In the genomic region with DNA sequence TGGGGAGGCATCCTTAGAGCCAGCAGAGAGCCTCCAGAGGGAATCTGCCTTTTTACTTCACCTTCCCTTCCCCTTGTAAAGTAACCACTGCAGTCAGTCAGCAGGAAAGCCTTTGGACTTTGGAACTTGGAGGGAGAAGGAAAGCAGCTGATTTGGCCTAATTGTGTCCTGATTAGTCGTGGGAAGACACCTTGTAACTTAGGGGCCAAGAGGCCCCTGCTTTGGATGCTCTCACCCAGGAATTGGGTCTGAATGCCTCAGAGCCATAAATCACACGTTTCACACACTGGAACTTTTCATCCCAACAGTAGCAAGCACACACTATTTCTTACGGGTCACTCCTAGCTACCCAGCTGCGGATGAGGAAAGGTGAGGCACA, we compare ENCODE assay signal across 8 cellular contexts.
DNase-seq lines count a peak whose midpoint lies in the region; TF ChIP-seq lines count a peak whose summit lies in the region.

No MANE protein-coding gene starts in this region.

- no peaks in the 10 kb centered on the region for H3K9me3 Mint-ChIP-seq in glutamatergic neuron (ENCODE audit: unreplicated experiment)

- H3K36me3 ChIP-seq in ES-I3 (ENCODE audit: insufficient read depth, low read length): no peaks in the 10 kb centered on the region
- H3K36me3 ChIP-seq in SU-DHL-6 (ENCODE audit: low read length): no peaks in the 10 kb centered on the region

- H3K27me3 ChIP-seq in SU-DHL-6 (ENCODE audit: low read length): no peaks in the 10 kb centered on the region

- peak overlapping the region; percentile 55 for H3K4me2 ChIP-seq in SU-DHL-6 (ENCODE audit: low read depth, low read length, poor library complexity, severe bottlenecking)

- H3K4me3 Mint-ChIP-seq in glutamatergic neuron (ENCODE audit: unreplicated experiment): peak overlapping the region; percentile 91

- peak overlapping the region; percentile 51 for H3K9ac ChIP-seq in ES-I3 (ENCODE audit: low read depth, low read length)
- peak overlapping the region; percentile 18; the same call in 1 of the 2 replicates for H3K9ac ChIP-seq in SU-DHL-6 (ENCODE audit: low read length)

- H3K27ac Mint-ChIP-seq in glutamatergic neuron (ENCODE audit: unreplicated experiment): no peak overlapping the region

- peaks cover 26% of the 10 kb centered on the region for H3K4me1 ChIP-seq in ES-I3 (ENCODE audit: insufficient read depth, low read length)

- H3F3A ChIP-seq in SU-DHL-6 (ENCODE audit: insufficient read depth): no peaks in the 10 kb centered on the region

- no peaks in the 10 kb centered on the region for H3K79me2 ChIP-seq in SU-DHL-6 (ENCODE audit: insufficient read depth, low read length)

- no peaks in the 10 kb centered on the region for H4K20me1 ChIP-seq in SU-DHL-6 (ENCODE audit: low read depth, low read length)

- H3K36me3 Mint-ChIP-seq in glutamatergic neuron (ENCODE audit: unreplicated experiment): no peaks in the 10 kb centered on the region

- H3K27me3 Mint-ChIP-seq in glutamatergic neuron (ENCODE audit: unreplicated experiment): peaks cover 2% of the 10 kb centered on the region

- no peak overlapping the region for H3K4me3 ChIP-seq in SU-DHL-6 (ENCODE audit: insufficient read depth, low read length, poor library complexity, severe bottlenecking)

- TF ChIP-seq CTCF in SU-DHL-6 (IDR thresholded peaks at IDR 0.05; ENCODE audit: insufficient read depth, low read length, poor library complexity, severe bottlenecking): no peak
- TF ChIP-seq CTCF in glutamatergic neuron (IDR thresholded peaks at IDR 0.05; ENCODE audit: partially characterized antibody, unreplicated experiment): no peak

- H3K27ac ChIP-seq in SU-DHL-6 (ENCODE audit: low read depth, low read length): no peak overlapping the region

- DNase-seq in glutamatergic neuron (no peak), renal cortical epithelial cell (ENCODE audit: low read depth) (peak; percentile 68), kidney glomerular epithelial cell (lab: John Stamatoyannopoulos, UW) (no peak), T1000 (lab: John Stamatoyannopoulos, UW) (no peak), epidermal melanocyte (ENCODE audit: insufficient read length, low spot score) (no peak), DMS 273 treated with DMSO at 0.1 percent for 48 hours (lab: John Stamatoyannopoulos, UW) (no peak)

- H3K9me3 ChIP-seq in ES-I3 (ENCODE audit: control insufficient read depth, insufficient read depth, low read length) (no peaks in the 10 kb centered on the region), SU-DHL-6 (ENCODE audit: insufficient read depth, low read length) (no peaks in the 10 kb centered on the region)

- H3K4me1 Mint-ChIP-seq in glutamatergic neuron (ENCODE audit: low read depth, unreplicated experiment): peaks cover 7% of the 10 kb centered on the region

- H2AFZ ChIP-seq in SU-DHL-6 (ENCODE audit: low read depth, low read length, severe bottlenecking): peak overlapping the region; percentile 81

- H3K9me2 ChIP-seq in SU-DHL-6 (replicated peaks; ENCODE audit: insufficient read depth, low read length): no peaks in the 10 kb centered on the region
